26 cellular contexts compared by ENCODE assay signal in the genomic region with DNA sequence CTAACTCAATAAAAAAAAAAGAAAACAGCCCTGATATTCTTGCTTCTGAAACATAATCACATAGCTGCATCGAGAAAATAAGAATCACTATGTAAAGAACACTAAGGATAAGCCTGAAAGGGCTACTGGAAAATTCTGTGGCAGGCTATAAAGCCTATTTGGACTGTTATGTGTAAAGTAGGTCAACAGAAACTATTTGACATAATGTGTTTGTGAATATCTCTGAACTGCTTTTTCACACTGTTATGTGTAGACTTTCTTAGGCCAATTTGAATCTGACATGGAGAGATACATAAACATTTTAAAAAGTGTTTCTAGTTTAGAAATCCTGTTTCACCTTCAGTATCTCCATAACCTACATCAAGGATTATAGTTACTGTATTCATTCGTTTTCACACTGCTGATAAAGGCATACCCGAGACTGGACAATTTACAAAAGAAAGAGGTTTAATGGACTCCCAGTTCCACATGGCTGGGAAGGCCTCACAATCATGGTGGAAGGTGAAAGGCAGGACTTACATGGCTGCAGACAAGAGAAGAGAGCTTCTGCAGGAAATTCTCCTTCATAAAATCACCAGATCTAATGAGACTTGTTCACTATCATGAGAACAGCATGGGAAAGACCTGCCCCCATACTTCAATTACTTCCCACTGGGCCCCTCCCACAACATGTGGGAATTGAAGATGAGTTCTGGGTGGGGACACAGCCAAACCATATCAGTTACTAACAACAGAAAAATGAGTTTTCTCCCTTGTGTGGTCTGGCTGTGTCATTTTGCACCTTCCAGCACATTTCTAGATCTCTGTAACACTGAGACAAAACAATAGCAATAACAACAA.
"Had no signal": no experiment of that assay in that cellular context is flagged by ENCODE, and none has a peak within 500 bp of the region (broad histone marks: within the 10 kb centered on the region; RNA-seq: fewer than 3 reads in every experiment).

No MANE protein-coding gene starts in this region.

- H3K4me1 Mint-ChIP-seq: activated CD4-positive, alpha-beta T cell treated with anti-CD3 and anti-CD28 coated beads, Interleukin-2, amount 10 ng/mL, durations not matched to agents 24 days and 14 days; activated CD8-positive, alpha-beta memory T cell treated with anti-CD3 and anti-CD28 coated beads, Interleukin-2, amount 10 ng/mL, durations not matched to agents 7 days and 5 days; activated naive CD8-positive, alpha-beta T cell treated with anti-CD3 and anti-CD28 coated beads, Interleukin-2, amount 50 U/mL, for 24 hours; memory B cell; stimulated activated memory B cell treated with anti-CD40 and anti-IgM and Interleukin-4, amounts not matched to agents 10 μg/mL and 1 μg/mL and 100 μg/mL, for 72 hours had no signal

- H3K9me3 ChIP-seq: body of pancreas had no signal

- H3K4me1 ChIP-seq: body of pancreas had no signal

- H3K27me3 ChIP-seq: body of pancreas had no signal

- H3K27me3 Mint-ChIP-seq: activated CD4-positive, alpha-beta T cell treated with anti-CD3 and anti-CD28 coated beads, Interleukin-2, amount 10 ng/mL, durations not matched to agents 24 days and 14 days; activated CD8-positive, alpha-beta memory T cell treated with anti-CD3 and anti-CD28 coated beads, Interleukin-2, amount 10 ng/mL, durations not matched to agents 7 days and 5 days; activated CD8-positive, alpha-beta T cell treated with anti-CD3 and anti-CD28 coated beads for 36 hours; activated naive CD8-positive, alpha-beta T cell treated with anti-CD3 and anti-CD28 coated beads, Interleukin-2, amount 50 U/mL, for 24 hours; memory B cell; natural killer cell treated with Interleukin-12 subunit alpha and Interleukin-12 subunit beta and Interleukin-15 and Interleukin-18, amount 100 ng/mL, for 72 hours; stimulated activated memory B cell treated with anti-CD40 and anti-IgM and Interleukin-4, amounts not matched to agents 10 μg/mL and 1 μg/mL and 100 μg/mL, for 72 hours had no signal

- DNase-seq: activated CD4-positive, alpha-beta T cell treated with anti-CD3 and anti-CD28 coated beads, Interleukin-2, amount 10 ng/mL, durations not matched to agents 24 days and 14 days; activated CD8-positive, alpha-beta memory T cell treated with anti-CD3 and anti-CD28 coated beads, Interleukin-2, amount 10 ng/mL, durations not matched to agents 7 days and 5 days; activated CD8-positive, alpha-beta T cell treated with anti-CD3 and anti-CD28 coated beads for 36 hours; activated effector memory CD4-positive, alpha-beta T cell treated with anti-CD3 and anti-CD28 coated beads, Interleukin-2, amount 50 U/mL, for 16 hours; activated naive CD4-positive, alpha-beta T cell treated with anti-CD3 and anti-CD28 coated beads, Interleukin-2, amount 50 U/mL, for 16 hours; activated naive CD8-positive, alpha-beta T cell treated with anti-CD3 and anti-CD28 coated beads, Interleukin-2, amount 50 U/mL, for 24 hours; activated T-cell treated with anti-CD3 and anti-CD28 coated beads for 4 hours; body of pancreas; dermis blood vessel endothelial cell; effector CD8-positive, alpha-beta T cell; left ventricle myocardium superior; nucleus accumbens; posterior cingulate gyrus; small intestine; stimulated activated CD4-positive, alpha-beta T cell treated with anti-CD3 and anti-CD28 coated beads, Interleukin-2, amount 100 ng/mL, for 24 hours; T1000; trophoblast cell had no signal

- H3K27ac ChIP-seq: body of pancreas, VCaP had no signal

- ATAC-seq: activated CD4-positive, CD25-positive, alpha-beta regulatory T cell treated with anti-CD3 and anti-CD28 coated beads, Interleukin-2, amount 50 U/mL, for 24 hours; activated CD8-positive, alpha-beta memory T cell treated with anti-CD3 and anti-CD28 coated beads, Interleukin-2, amount 10 ng/mL, durations not matched to agents 7 days and 5 days; activated CD8-positive, alpha-beta T cell treated with anti-CD3 and anti-CD28 coated beads for 36 hours; activated naive CD8-positive, alpha-beta T cell treated with anti-CD3 and anti-CD28 coated beads, Interleukin-2, amount 50 U/mL, for 24 hours; body of pancreas; esophagus mucosa; left ventricle myocardium superior; natural killer cell treated with Interleukin-12 subunit alpha and Interleukin-12 subunit beta and Interleukin-15 and Interleukin-18, amount 100 ng/mL, for 72 hours; sciatic nerve; stimulated activated memory B cell treated with anti-CD40 and anti-IgM and Interleukin-4, amounts not matched to agents 10 μg/mL and 1 μg/mL and 100 μg/mL, for 72 hours had no signal

- FAIRE-seq: frontal cortex, small intestine had no signal

- H3K36me3 Mint-ChIP-seq: activated CD8-positive, alpha-beta memory T cell treated with anti-CD3 and anti-CD28 coated beads, Interleukin-2, amount 10 ng/mL, durations not matched to agents 7 days and 5 days; memory B cell; natural killer cell treated with Interleukin-12 subunit alpha and Interleukin-12 subunit beta and Interleukin-15 and Interleukin-18, amount 100 ng/mL, for 72 hours; stimulated activated memory B cell treated with anti-CD40 and anti-IgM and Interleukin-4, amounts not matched to agents 10 μg/mL and 1 μg/mL and 100 μg/mL, for 72 hours had no signal

- H3K4me3 Mint-ChIP-seq: activated CD4-positive, alpha-beta T cell treated with anti-CD3 and anti-CD28 coated beads, Interleukin-2, amount 10 ng/mL, durations not matched to agents 24 days and 14 days; activated CD8-positive, alpha-beta memory T cell treated with anti-CD3 and anti-CD28 coated beads, Interleukin-2, amount 10 ng/mL, durations not matched to agents 7 days and 5 days; activated CD8-positive, alpha-beta T cell treated with anti-CD3 and anti-CD28 coated beads for 36 hours; activated naive CD8-positive, alpha-beta T cell treated with anti-CD3 and anti-CD28 coated beads, Interleukin-2, amount 50 U/mL, for 24 hours; memory B cell; natural killer cell treated with Interleukin-12 subunit alpha and Interleukin-12 subunit beta and Interleukin-15 and Interleukin-18, amount 100 ng/mL, for 72 hours; stimulated activated memory B cell treated with anti-CD40 and anti-IgM and Interleukin-4, amounts not matched to agents 10 μg/mL and 1 μg/mL and 100 μg/mL, for 72 hours; T-helper 1 cell treated with Interleukin-12 subunit alpha and Interleukin-12 subunit beta and Interleukin-4 antibody, amounts not matched to agents 30 μg/mL and 1 μg/mL, for 36 hours had no signal

- H3K4me3 ChIP-seq: body of pancreas had no signal

- H3K27ac Mint-ChIP-seq: activated CD4-positive, alpha-beta T cell treated with anti-CD3 and anti-CD28 coated beads, Interleukin-2, amount 10 ng/mL, durations not matched to agents 24 days and 14 days; activated CD8-positive, alpha-beta memory T cell treated with anti-CD3 and anti-CD28 coated beads, Interleukin-2, amount 10 ng/mL, durations not matched to agents 7 days and 5 days; activated CD8-positive, alpha-beta T cell treated with anti-CD3 and anti-CD28 coated beads for 36 hours; activated naive CD8-positive, alpha-beta T cell treated with anti-CD3 and anti-CD28 coated beads, Interleukin-2, amount 50 U/mL, for 24 hours; memory B cell; natural killer cell treated with Interleukin-12 subunit alpha and Interleukin-12 subunit beta and Interleukin-15 and Interleukin-18, amount 100 ng/mL, for 72 hours; stimulated activated memory B cell treated with anti-CD40 and anti-IgM and Interleukin-4, amounts not matched to agents 10 μg/mL and 1 μg/mL and 100 μg/mL, for 72 hours; T-helper 1 cell treated with Interleukin-12 subunit alpha and Interleukin-12 subunit beta and Interleukin-4 antibody, amounts not matched to agents 30 μg/mL and 1 μg/mL, for 36 hours had no signal

- H3K9me3 Mint-ChIP-seq: activated CD4-positive, alpha-beta T cell treated with anti-CD3 and anti-CD28 coated beads, Interleukin-2, amount 10 ng/mL, durations not matched to agents 24 days and 14 days; activated CD8-positive, alpha-beta T cell treated with anti-CD3 and anti-CD28 coated beads for 36 hours; activated naive CD8-positive, alpha-beta T cell treated with anti-CD3 and anti-CD28 coated beads, Interleukin-2, amount 50 U/mL, for 24 hours; memory B cell; T-helper 1 cell treated with Interleukin-12 subunit alpha and Interleukin-12 subunit beta and Interleukin-4 antibody, amounts not matched to agents 30 μg/mL and 1 μg/mL, for 36 hours had no signal
